5 cellular contexts compared by ENCODE assay signal in genomic region chr16:86706726-86707125, GRCh38.
"Had no signal": no experiment of that assay in that cellular context is flagged by ENCODE, and none has a peak within 500 bp of the region (broad histone marks: within the 10 kb centered on the region; RNA-seq: fewer than 3 reads in every experiment).

No MANE protein-coding gene starts in this region.

- DNase-seq: H9, HCEC 1CT, IMR-90 had no signal

- H2AFZ ChIP-seq: GM23338 had no signal

- ATAC-seq: GM23338, K562 had no signal

- H3K4me3 ChIP-seq: GM23338, K562 had no signal

- H3K4me2 ChIP-seq: GM23338 had no signal
